ENCODE assay signal across 8 cellular contexts in genomic region chr2:68251855-68252406, GRCh38. TPM values are rescaled to one million over a fixed set of nuclear protein-coding genes. Genes with fewer than 3 reads are reported as not detected.
DNase-seq lines count a peak whose midpoint lies in the region; ATAC-seq, FAIRE-seq and TF ChIP-seq lines count a peak whose summit lies in the region.

No MANE protein-coding gene starts in this region.

- POLR2A ChIA-PET in HEK293T (lab: Yijun Ruan, JAX) = interaction anchor here (0.7 to 1.9 kb wide), 5 partner anchors 16 to 68 kb away, joined by 3 to 8 read pairs (median 5); partner anchors contain the start of gene CNRIP1

- H3K27ac ChIP-seq in iPS DF 6.9 (ENCODE audit: low read length) = no peak overlapping the region
- H3K27ac ChIP-seq in small intestine (ENCODE audit: low read depth in 1 of 2, low read length in 1 of 2) = peak overlapping the region; percentile 98 to 99

- peak overlapping the region; percentile 95 for H3K27ac Mint-ChIP-seq in activated naive CD8-positive, alpha-beta T cell treated with anti-CD3 and anti-CD28 coated beads for 36 hours

- no peak for FAIRE-seq in small intestine (lab: Jason Lieb, UNC)

- H3K27me3 Mint-ChIP-seq in activated naive CD8-positive, alpha-beta T cell treated with anti-CD3 and anti-CD28 coated beads for 36 hours = no peaks in the 10 kb centered on the region

- H3K4me3 ChIP-seq in GM08714 (ENCODE audit: low read length) (peak overlapping the region; percentile 72), iPS DF 6.9 (ENCODE audit: low read length) (peak overlapping the region; percentile 97), small intestine (ENCODE audit: low read depth in 1 of 2, low read length in 2 of 2) (peak overlapping the region; percentile 98)

- H3K4me3 Mint-ChIP-seq in activated naive CD8-positive, alpha-beta T cell treated with anti-CD3 and anti-CD28 coated beads for 36 hours = peak overlapping the region; percentile 97

- no CpG with 5 or more reads among the region's 78 CpGs for WGBS in iPS DF 6.9 (ENCODE audit: insufficient coverage, insufficient read length)
- 0 to 1% (median 0%) methylated on average over 39 to 78 of the region's 78 CpGs for WGBS in small intestine, 3 donors

- no peaks in the 10 kb centered on the region for H3K4me1 ChIP-seq in iPS DF 6.9 (ENCODE audit: control insufficient read depth, insufficient read depth, low read length)
- peaks cover 7 to 15% of the 10 kb centered on the region in 2 donors for H3K4me1 ChIP-seq in small intestine (ENCODE audit: control insufficient read depth in 2 of 2, insufficient read depth in 1 of 2, low read depth in 1 of 2, low read length in 1 of 2)

- H3K9me3 ChIP-seq in iPS DF 6.9 (ENCODE audit: control insufficient read depth, insufficient read depth, low read length) (no peaks in the 10 kb centered on the region), small intestine (ENCODE audit: control insufficient read depth, low read depth) (no peaks in the 10 kb centered on the region)

- ATAC-seq in HG03520 (IDR thresholded peaks at IDR 0.05; ENCODE audit: unreplicated experiment) = no peak

- DNase-seq in HEK293T (ENCODE audit: extremely low spot score) (peak; percentile 21), RKO (ENCODE audit: low spot score) (peak; percentile 31), iPS DF 6.9 (ENCODE audit: low read depth, low spot score) (no peak), small intestine (peak; percentile 22), NCI-H1105 treated with DMSO at 0.1 percent for 48 hours (lab: John Stamatoyannopoulos, UW) (no peak)
- DNase-seq in activated naive CD8-positive, alpha-beta T cell treated with anti-CD3 and anti-CD28 coated beads for 36 hours = peak; percentile 50

- peaks cover 32% of the 10 kb centered on the region for H3K4me1 Mint-ChIP-seq in activated naive CD8-positive, alpha-beta T cell treated with anti-CD3 and anti-CD28 coated beads for 36 hours

- no peaks in the 10 kb centered on the region for H3K9me3 Mint-ChIP-seq in activated naive CD8-positive, alpha-beta T cell treated with anti-CD3 and anti-CD28 coated beads for 36 hours

- peaks cover 16% of the 10 kb centered on the region for H3K36me3 Mint-ChIP-seq in activated naive CD8-positive, alpha-beta T cell treated with anti-CD3 and anti-CD28 coated beads for 36 hours

- CTCF ChIA-PET in HEK293T (lab: Yijun Ruan, JAX) = interaction anchor here (0.5 kb wide), 1 partner anchor 45 kb away, joined by 7 read pairs; no protein-coding TSS in a partner anchor

- H3K36me3 ChIP-seq in iPS DF 6.9 (ENCODE audit: control insufficient read depth, insufficient read depth, low read length) (no peaks in the 10 kb centered on the region), small intestine (ENCODE audit: control insufficient read depth in 2 of 2, insufficient read depth in 2 of 2, low read length in 2 of 2) (no peaks in the 10 kb centered on the region)

- H3K27me3 ChIP-seq in iPS DF 6.9 (ENCODE audit: control insufficient read depth, insufficient read depth, low read length) = no peaks in the 10 kb centered on the region
- no peaks in the 10 kb centered on the region for H3K27me3 ChIP-seq in small intestine (ENCODE audit: control insufficient read depth in 2 of 2, insufficient read depth in 2 of 2, low read length in 2 of 2)

TF ChIP-seq in HEK293T, 16 proteins besides CTCF, POLR2A, EP300 and RAD21:
- TF ChIP-seq FOXM1 (IDR thresholded peaks at IDR 0.05; ENCODE audit: borderline replicate concordance) (peak; percentile 48; the same call in 1 of the 2 replicates), ELF4 (IDR thresholded peaks at IDR 0.05) (no peak)

RNA-seq across cellular contexts. Expression of gene PPP3R1, which starts 0.4 kb away (rescaled TPM):
- total RNA-seq in activated naive CD8-positive, alpha-beta T cell treated with anti-CD3 and anti-CD28 coated beads for 36 hours = 10 to 100 TPM; 80.8 to 93.2 TPM
- polyA plus RNA-seq in small intestine = 10 to 100 TPM; 18.1 to 25.9 (median 19.0) TPM

Comparison
In these comparisons a context has a peak if more than half of its experiments do, and no peak if none do; other contexts are left out.
1. DNase-seq: peak in HEK293T (single experiment), RKO (single experiment), activated naive CD8-positive, alpha-beta T cell treated with anti-CD3 and anti-CD28 coated beads for 36 hours (single experiment) and small intestine (single experiment); none in iPS DF 6.9 (single experiment) and NCI-H1105 treated with DMSO at 0.1 percent for 48 hours (single experiment).
2. Peak in every context shown above with its lines, with median percentiles within 50 percentile points of each other: H3K4me3 ChIP-seq.